Comparison of ENCODE assay signal across 9 cellular contexts in the genomic region with DNA sequence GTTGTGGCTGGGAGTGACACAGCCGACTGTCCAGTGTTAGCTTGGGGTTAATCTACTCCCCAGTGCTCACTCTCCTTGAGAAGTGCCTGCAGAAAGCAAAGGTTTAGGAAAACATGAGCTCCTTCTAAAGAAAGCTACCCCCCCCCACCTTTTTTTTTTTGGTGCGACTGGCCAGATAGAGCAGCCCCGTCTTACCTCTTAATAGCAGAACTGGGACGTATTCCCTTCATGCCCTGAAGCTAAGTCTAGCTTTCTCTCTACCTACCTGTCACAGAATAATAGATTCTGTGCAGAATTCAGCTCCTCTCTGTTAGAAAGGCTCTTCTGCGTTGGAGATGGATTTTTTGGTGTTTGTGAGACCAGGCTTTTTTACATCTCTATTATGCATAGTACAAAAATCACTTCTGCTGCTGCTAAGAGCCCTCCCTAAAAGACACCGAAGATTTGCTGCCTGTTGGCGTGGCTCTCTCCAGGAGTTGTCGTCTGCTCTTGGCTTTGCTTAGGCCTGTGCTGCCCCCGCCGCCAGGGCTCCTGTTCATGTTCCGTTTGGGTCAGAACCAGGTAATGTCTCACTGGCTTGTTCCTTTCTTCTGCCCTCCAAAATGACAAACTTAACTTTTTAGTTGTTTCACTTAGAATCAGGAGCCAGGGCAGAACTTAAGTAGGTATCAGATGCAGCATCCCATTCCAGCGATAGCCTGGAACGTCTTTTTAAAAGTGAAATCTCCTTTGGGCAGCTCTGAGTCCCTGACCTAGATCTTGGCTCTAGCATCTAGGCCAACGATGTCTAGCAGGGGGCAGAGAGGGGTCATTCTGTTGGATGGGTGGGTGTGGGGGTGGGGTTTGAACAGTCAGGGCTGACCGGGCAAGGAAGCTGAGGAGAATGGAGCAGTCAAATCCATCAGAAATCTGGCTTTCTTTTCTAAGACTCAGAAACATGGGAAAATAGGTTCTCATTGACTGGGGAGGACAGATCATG. TPM values are rescaled to one million over a fixed set of nuclear protein-coding genes. Genes with fewer than 3 reads are reported as not detected.
DNase-seq lines count a peak whose midpoint lies in the region; ATAC-seq and TF ChIP-seq lines count a peak whose summit lies in the region.
"Had no signal": no experiment of that assay in that cellular context is flagged by ENCODE, and none has a peak within 500 bp of the region (broad histone marks: within the 10 kb centered on the region; RNA-seq: fewer than 3 reads in every experiment).

No MANE protein-coding gene starts in this region.

- BruUV-seq in OCI-LY7 (replicated peaks; lab: Mats Ljungman, UMichigan) = no TSS peak

- no peaks in the 10 kb centered on the region for H3K36me3 ChIP-seq in CD4-positive, CD25-positive, alpha-beta regulatory T cell (ENCODE audit: control insufficient read depth, insufficient read depth, low read length)
- H3K36me3 ChIP-seq in OCI-LY7 (ENCODE audit: insufficient read depth, low read length) (no peaks in the 10 kb centered on the region), neural progenitor cell (no peaks in the 10 kb centered on the region)

- H3K9ac ChIP-seq in neural progenitor cell = peak overlapping the region; percentile 76

- peaks cover 27% of the 10 kb centered on the region for H3K27me3 ChIP-seq in CD4-positive, CD25-positive, alpha-beta regulatory T cell (ENCODE audit: control insufficient read depth, insufficient read depth, low read length)
- peaks cover 4% of the 10 kb centered on the region for H3K27me3 ChIP-seq in neural progenitor cell

- CTCF ChIA-PET in OCI-LY7 (lab: Charles Lee; ENCODE audit: unreplicated experiment) = no interaction called here

- no peak for DNase-seq in CD4-positive, CD25-positive, alpha-beta regulatory T cell
- DNase-seq in OCI-LY7 (ENCODE audit: low spot score) = no peak
- no peak for DNase-seq in epithelial cell of prostate (ENCODE audit: low read depth, low spot score)
- peak; percentile 53 for DNase-seq in neural progenitor cell (ENCODE audit: low spot score)
- DNase-seq in DMS114 treated with DMSO at 0.1 percent for 48 hours (lab: John Stamatoyannopoulos, UW; ENCODE audit: unreplicated experiment) = no peak
- DNase-seq in activated CD4-positive, alpha-beta T cell treated with anti-CD3 and anti-CD28 coated beads for 1 hour = no peak
- DNase-seq in DMS153 treated with DMSO at 0.1 percent for 48 hours (lab: John Stamatoyannopoulos, UW; ENCODE audit: unreplicated experiment) = no peak

- peaks cover 22% of the 10 kb centered on the region for H3F3A ChIP-seq in neural progenitor cell (ENCODE audit: low read depth)

- H3K36me3 Mint-ChIP-seq in CD4-positive, CD25-positive, alpha-beta regulatory T cell = no peaks in the 10 kb centered on the region
- H3K36me3 Mint-ChIP-seq in neural progenitor cell = no peaks in the 10 kb centered on the region

- intact Hi-C loops in OCI-LY7 (cut with micrococcal nuclease; ENCODE audit: unreplicated experiment) = loop anchor here (2.0 kb wide), 1 partner anchor 25 kb away; no protein-coding TSS in a partner anchor

- TF ChIP-seq CTCF in OCI-LY7 (conservative IDR thresholded peaks at IDR 0.05; ENCODE audit: low read length) = no peak
- no peak for TF ChIP-seq CTCF in neural progenitor cell (IDR thresholded peaks at IDR 0.05)

- peak overlapping the region; percentile 85 to 92 (median 88) for H3K4me3 Mint-ChIP-seq in CD4-positive, CD25-positive, alpha-beta regulatory T cell
- H3K4me3 Mint-ChIP-seq in neural progenitor cell = peak overlapping the region; percentile 93

- no peaks in the 10 kb centered on the region for H3K9me2 ChIP-seq in OCI-LY7 (ENCODE audit: insufficient read depth, low read length)

- H4K20me1 ChIP-seq in OCI-LY7 (ENCODE audit: insufficient read depth, low read length) = no peaks in the 10 kb centered on the region
- peaks cover 67% of the 10 kb centered on the region for H4K20me1 ChIP-seq in neural progenitor cell (ENCODE audit: low read depth)

- peak overlapping the region; percentile 79 for H3K4me2 ChIP-seq in OCI-LY7 (ENCODE audit: low read length)
- H3K4me2 ChIP-seq in neural progenitor cell = peak overlapping the region; percentile 92

- H3K4me1 ChIP-seq in CD4-positive, CD25-positive, alpha-beta regulatory T cell (ENCODE audit: control insufficient read depth, insufficient read depth, low read length, poor library complexity, severe bottlenecking) = peaks cover 24% of the 10 kb centered on the region
- H3K4me1 ChIP-seq in OCI-LY7 (ENCODE audit: insufficient read depth, low read length, poor library complexity, severe bottlenecking) = peaks cover 24% of the 10 kb centered on the region
- peaks cover 38% of the 10 kb centered on the region for H3K4me1 ChIP-seq in neural progenitor cell

- peak overlapping the region; percentile 11 for H3K4me3 ChIP-seq in CD4-positive, CD25-positive, alpha-beta regulatory T cell (ENCODE audit: low read depth, low read length)
- H3K4me3 ChIP-seq in OCI-LY7 (ENCODE audit: low read depth, low read length, poor library complexity, severe bottlenecking) (peak overlapping the region; percentile 94), neural progenitor cell (peak overlapping the region; percentile 83)

- POLR2A ChIA-PET in OCI-LY7 (lab: Charles Lee) = interaction anchor here (0.5 to 2.2 kb wide), 8 partner anchors 10 to 716 kb away, joined by 3 to 25 read pairs (median 4); no protein-coding TSS in a partner anchor

- H3K27ac ChIP-seq in CD4-positive, CD25-positive, alpha-beta regulatory T cell (ENCODE audit: insufficient read depth, low read length, poor library complexity, severe bottlenecking) = no peak overlapping the region
- H3K27ac ChIP-seq in OCI-LY7 (ENCODE audit: low read depth, low read length, poor library complexity, severe bottlenecking) (peak overlapping the region; percentile 68), epithelial cell of prostate (peak overlapping the region; percentile 92), neural progenitor cell (no peak overlapping the region)
- H3K27ac ChIP-seq: HL-60 had no signal

- peak overlapping the region in 1 of 3 donors; percentile 43 for H3K27ac Mint-ChIP-seq in CD4-positive, CD25-positive, alpha-beta regulatory T cell
- H3K27ac Mint-ChIP-seq in neural progenitor cell = peak overlapping the region; percentile 74

- H3K9me3 Mint-ChIP-seq in CD4-positive, CD25-positive, alpha-beta regulatory T cell = peaks cover 0 to 2% (median 0%) of the 10 kb centered on the region in 7 donors
- no peaks in the 10 kb centered on the region for H3K9me3 Mint-ChIP-seq in neural progenitor cell

- H3K79me2 ChIP-seq in OCI-LY7 (ENCODE audit: insufficient read depth, low read depth, low read length) (peaks cover 26% of the 10 kb centered on the region), neural progenitor cell (ENCODE audit: low read depth) (peaks cover 69% of the 10 kb centered on the region)

- no peaks in the 10 kb centered on the region for H3K9me3 ChIP-seq in CD4-positive, CD25-positive, alpha-beta regulatory T cell (ENCODE audit: control insufficient read depth in 2 of 2, low read length in 2 of 2)
- H3K9me3 ChIP-seq in OCI-LY7 (ENCODE audit: low read length) = no peaks in the 10 kb centered on the region
- H3K9me3 ChIP-seq in neural progenitor cell (ENCODE audit: low read depth) = no peaks in the 10 kb centered on the region

- H2AFZ ChIP-seq in OCI-LY7 (ENCODE audit: low read length) = no peak overlapping the region
- no peak overlapping the region for H2AFZ ChIP-seq in neural progenitor cell (replicated peaks)

- H3K27me3 Mint-ChIP-seq in CD4-positive, CD25-positive, alpha-beta regulatory T cell = peaks cover 75% of the 10 kb centered on the region
- peaks cover 2% of the 10 kb centered on the region for H3K27me3 Mint-ChIP-seq in neural progenitor cell (ENCODE audit: insufficient read depth, low read depth)

- H3K4me1 Mint-ChIP-seq in CD4-positive, CD25-positive, alpha-beta regulatory T cell = peaks cover 0 to 19% (median 4%) of the 10 kb centered on the region in 4 donors
- H3K4me1 Mint-ChIP-seq in neural progenitor cell = peaks cover 60% of the 10 kb centered on the region

- ATAC-seq in CD4-positive, CD25-positive, alpha-beta regulatory T cell (ENCODE audit: low read depth in 2 of 2) = no peak
- no peak for ATAC-seq in GM18873 (IDR thresholded peaks at IDR 0.05; ENCODE audit: low FRiP score, unreplicated experiment)

RNA-seq across cellular contexts. Expression of gene TRIO, which starts 2.5 kb away (rescaled TPM):
- total RNA-seq in CD4-positive, CD25-positive, alpha-beta regulatory T cell = 7.6 TPM
- 1 to 10 TPM; 1.2 to 4.9 (median 1.6) TPM for polyA plus RNA-seq in CD4-positive, CD25-positive, alpha-beta regulatory T cell
- 29.3 and 35.8 TPM in 2 replicates for total RNA-seq in OCI-LY7 (2014; rRNA removed; shearing (Covaris generic))
- total RNA-seq in OCI-LY7 (2022) (55.1 and 69.4 TPM in 2 replicates), neural progenitor cell (ENCODE audit: low replicate concordance) (76.3 and 84.7 TPM in 2 replicates)

Comparison
In these comparisons a context has a peak if more than half of its experiments do, and no peak if none do; other contexts are left out.
1. H3K27ac ChIP-seq: peak in OCI-LY7 (single experiment) and epithelial cell of prostate (single experiment); none in CD4-positive, CD25-positive, alpha-beta regulatory T cell (single experiment) and neural progenitor cell (single experiment).
2. H3K4me3 ChIP-seq: peak in every context shown above with its lines; median percentile 94 in OCI-LY7; 83 in neural progenitor cell; 11 in CD4-positive, CD25-positive, alpha-beta regulatory T cell.